ENCODE assay signal across 2 cellular contexts in genomic region chr17:40356906-40357861, GRCh38.
TF ChIP-seq lines count a peak whose summit lies in the region.

No MANE protein-coding gene starts in this region.

TF ChIP-seq in SK-N-SH, 30 proteins besides CTCF, POLR2A, EP300 and RAD21:
- TF ChIP-seq YY1 (IDR thresholded peaks at IDR 0.05; ENCODE audit: low read depth) (no peak), JUND (IDR thresholded peaks at IDR 0.05) (no peak), FOXM1 (IDR thresholded peaks at IDR 0.05; ENCODE audit: low read depth) (no peak), MAX (IDR thresholded peaks at IDR 0.05; ENCODE audit: low read depth) (no peak), RXRA (IDR thresholded peaks at IDR 0.05; ENCODE audit: borderline replicate concordance, low read depth) (no peak), TEAD4 (IDR thresholded peaks at IDR 0.05; ENCODE audit: borderline replicate concordance, insufficient read depth) (no peak), REST (IDR thresholded peaks at IDR 0.05; ENCODE audit: low read depth, low read length) (no peak), EZH2phosphoT487 (IDR thresholded peaks at IDR 0.05; ENCODE audit: borderline replicate concordance, low read depth) (no peak), PBX3 (IDR thresholded peaks at IDR 0.05) (no peak), GATA2 (CRISPR knock-in tag; IDR thresholded peaks at IDR 0.05) (no peak), USF1 (IDR thresholded peaks at IDR 0.05; ENCODE audit: borderline replicate concordance, low read depth) (no peak), SMC3 (IDR thresholded peaks at IDR 0.05; ENCODE audit: low read depth, low read length) (no peak), SIN3A (IDR thresholded peaks at IDR 0.05; ENCODE audit: borderline replicate concordance, low read depth, low read length) (no peak), IRF3 (IDR thresholded peaks at IDR 0.05; ENCODE audit: low read depth, low read length) (no peak), CHD2 (IDR thresholded peaks at IDR 0.05; ENCODE audit: low read length, partially characterized antibody) (no peak), FOXJ3 (CRISPR knock-in tag; IDR thresholded peaks at IDR 0.05) (no peak), GABPA (IDR thresholded peaks at IDR 0.05; ENCODE audit: low read depth) (no peak)

TF ChIP-seq in SK-N-SH treated with all-trans-retinoic acid at 6 μM for 48 hours, 23 proteins besides CTCF, POLR2A, EP300 and RAD21:
- TF ChIP-seq SNAI2 (CRISPR knock-in tag; IDR thresholded peaks at IDR 0.05) (no peak), ARNTL (CRISPR knock-in tag; IDR thresholded peaks at IDR 0.05; ENCODE audit: borderline replicate concordance, low read depth) (no peak), PATZ1 (CRISPR knock-in tag; IDR thresholded peaks at IDR 0.05; ENCODE audit: borderline replicate concordance) (no peak), ZFP30 (CRISPR knock-in tag; IDR thresholded peaks at IDR 0.05) (no peak), PPARA (CRISPR knock-in tag; IDR thresholded peaks at IDR 0.05; ENCODE audit: borderline replicate concordance) (no peak), TCF4 (CRISPR knock-in tag; IDR thresholded peaks at IDR 0.05; ENCODE audit: borderline replicate concordance) (no peak), BACH2 (CRISPR knock-in tag; IDR thresholded peaks at IDR 0.05; ENCODE audit: borderline replicate concordance) (no peak), ZNF565 (CRISPR knock-in tag; conservative IDR thresholded peaks at IDR 0.05; ENCODE audit: low read depth) (no peak), ISL1 (CRISPR knock-in tag; IDR thresholded peaks at IDR 0.05) (no peak), OSR1 (CRISPR knock-in tag; IDR thresholded peaks at IDR 0.05) (no peak), CSDC2 (CRISPR knock-in tag; IDR thresholded peaks at IDR 0.05) (no peak), TSHZ2 (CRISPR knock-in tag; IDR thresholded peaks at IDR 0.05) (no peak)
